Comparison of ENCODE assay signal across 12 cellular contexts in the genomic region with DNA sequence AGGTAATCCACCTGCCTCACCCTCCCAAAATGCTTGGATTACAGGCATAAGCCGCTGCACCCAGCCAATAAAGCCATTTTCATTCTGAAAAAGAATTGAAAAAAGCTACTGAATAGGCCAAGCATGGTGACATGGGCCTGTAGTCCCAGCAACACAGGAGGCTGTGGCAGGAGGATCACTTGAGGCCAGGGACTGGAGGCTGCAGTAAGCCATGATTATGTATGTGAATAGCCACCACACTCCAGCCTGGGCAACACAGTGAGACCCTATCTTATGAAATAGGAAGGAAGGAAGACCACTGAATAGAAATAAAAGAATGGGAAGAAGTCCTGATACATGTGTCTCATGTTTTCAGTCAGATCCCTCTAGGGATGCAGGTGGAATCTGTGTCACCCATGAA. TPM values are rescaled to one million over a fixed set of nuclear protein-coding genes. Genes with fewer than 3 reads are reported as not detected.
DNase-seq lines count a peak whose midpoint lies in the region; FAIRE-seq and TF ChIP-seq lines count a peak whose summit lies in the region.
"Had no signal": no experiment of that assay in that cellular context is flagged by ENCODE, and none has a peak within 500 bp of the region (broad histone marks: within the 10 kb centered on the region; RNA-seq: fewer than 3 reads in every experiment).

No MANE protein-coding gene starts in this region.

- no peaks in the 10 kb centered on the region for H3K4me1 Mint-ChIP-seq in Caco-2 (ENCODE audit: low read depth, unreplicated experiment)

- H3K27me3 ChIP-seq in OCI-LY3 (ENCODE audit: low read depth, low read length): peaks cover 18% of the 10 kb centered on the region
- H3K27me3 ChIP-seq in endothelial cell of umbilical vein (ENCODE audit: control insufficient read depth in 2 of 2, insufficient read depth in 2 of 2, low read length in 2 of 2): no peaks in the 10 kb centered on the region
- no peaks in the 10 kb centered on the region for H3K27me3 ChIP-seq in osteoblast (ENCODE audit: insufficient read depth, low read length)
- H3K27me3 ChIP-seq in Caco-2 (replicated peaks; ENCODE audit: control insufficient read depth, insufficient read depth, low read length): no peaks in the 10 kb centered on the region
- H3K27me3 ChIP-seq: testis had no signal

- H2AFZ ChIP-seq in OCI-LY3 (ENCODE audit: low read depth, low read length) (no peak overlapping the region), endothelial cell of umbilical vein (ENCODE audit: low read depth, low read length) (no peak overlapping the region), osteoblast (ENCODE audit: low read length) (no peak overlapping the region)

- H4K20me1 ChIP-seq in OCI-LY3 (ENCODE audit: insufficient read depth, low read length) (no peaks in the 10 kb centered on the region), endothelial cell of umbilical vein (replicated peaks; ENCODE audit: control insufficient read depth, extremely low read depth, insufficient read depth, low read length) (no peaks in the 10 kb centered on the region), osteoblast (ENCODE audit: insufficient read depth, low read length) (no peaks in the 10 kb centered on the region)

- H3K36me3 Mint-ChIP-seq in Caco-2 (ENCODE audit: insufficient read depth, unreplicated experiment): no peaks in the 10 kb centered on the region

- TF ChIP-seq CTCF in 22Rv1 (IDR thresholded peaks at IDR 0.05) (no peak), OCI-LY3 (IDR thresholded peaks at IDR 0.05; ENCODE audit: low read depth, low read length) (no peak), endothelial cell of umbilical vein (IDR thresholded peaks at IDR 0.05; ENCODE audit: extremely low read depth in 1 of 2, insufficient read depth in 1 of 2, low read depth in 1 of 2, low read length in 2 of 2) (no peak), osteoblast (IDR thresholded peaks at IDR 0.05; ENCODE audit: extremely low read depth, low read depth, low read length) (no peak), Caco-2 (IDR thresholded peaks at IDR 0.05; ENCODE audit: insufficient read depth in 1 of 2, low read depth in 1 of 2, low read length in 1 of 2, severe bottlenecking in 1 of 2, unreplicated experiment in 1 of 2) (no peak), lower leg skin (IDR thresholded peaks at IDR 0.05) (no peak)

- CTCF ChIA-PET in endothelial cell of umbilical vein (lab: Charles Lee): interaction anchor here (0.7 to 4.3 kb wide), 7 partner anchors 16 to 84 kb away, joined by 3 to 22 read pairs (median 4); partner anchors contain the start of genes SEMA4B and TTLL13
- CTCF ChIA-PET in Caco-2 (lab: Charles Lee): no interaction called here

- no peak for FAIRE-seq in endothelial cell of umbilical vein (lab: Jason Lieb, UNC)

- H3K9me3 ChIP-seq in OCI-LY3 (ENCODE audit: insufficient read depth, low read length) (no peaks in the 10 kb centered on the region), endothelial cell of umbilical vein (replicated peaks; ENCODE audit: control insufficient read depth, insufficient read depth, low read length) (no peaks in the 10 kb centered on the region), osteoblast (ENCODE audit: low read depth, low read length) (no peaks in the 10 kb centered on the region), Caco-2 (no peaks in the 10 kb centered on the region)
- H3K9me3 ChIP-seq: testis had no signal

- peak overlapping the region; percentile 66 for H3K27ac ChIP-seq in 22Rv1
- H3K27ac ChIP-seq in OCI-LY3 (ENCODE audit: low read length): no peak overlapping the region
- H3K27ac ChIP-seq in endothelial cell of umbilical vein (ENCODE audit: insufficient read depth, low read depth, low read length): peak overlapping the region; percentile 71
- H3K27ac ChIP-seq in osteoblast (ENCODE audit: low read depth, low read length): peak overlapping the region; percentile 87
- H3K27ac ChIP-seq: testis had no signal

- no peaks in the 10 kb centered on the region for H3K9me3 Mint-ChIP-seq in Caco-2 (ENCODE audit: unreplicated experiment)

- H3K27ac Mint-ChIP-seq in Caco-2 (ENCODE audit: unreplicated experiment): no peak overlapping the region

- H3K4me3 ChIP-seq in OCI-LY3 (ENCODE audit: low read length) (no peak overlapping the region), endothelial cell of umbilical vein (replicated peaks in 1 of 3; ENCODE audit: insufficient read depth in 1 of 3, low read depth in 1 of 3, low read length in 3 of 3) (no peak overlapping the region), osteoblast (ENCODE audit: insufficient read depth, low read length) (no peak overlapping the region), Caco-2 (ENCODE audit: low read depth, low read length) (no peak overlapping the region), lower leg skin (ENCODE audit: low read depth, poor library complexity, severe bottlenecking) (no peak overlapping the region)
- H3K4me3 ChIP-seq: testis had no signal

- DNase-seq in endothelial cell of umbilical vein (ENCODE audit: low read depth, low spot score) (no peak), osteoblast (ENCODE audit: insufficient read length, low spot score, missing footprints) (no peak), Caco-2 (no peak), amygdala (lab: John Stamatoyannopoulos, UW) (no peak), lower leg skin (ENCODE audit: low spot score in 2 of 2) (no peak), NCI-H446 (lab: John Stamatoyannopoulos, UW) (no peak)
- DNase-seq: activated CD4-positive, alpha-beta T cell treated with anti-CD3 and anti-CD28 coated beads, Interleukin-2, amount 50 U/mL, for 1 hour; activated gamma-delta T cell; NCI-H526 treated with DMSO at 0.1 percent for 48 hours had no signal

- WGBS in lower leg skin, 2 donors: 100% methylated on average over 1 of the region's 1 CpG

- no peaks in the 10 kb centered on the region for H3K36me3 ChIP-seq in OCI-LY3 (replicated peaks; ENCODE audit: low read depth, low read length)
- no peaks in the 10 kb centered on the region for H3K36me3 ChIP-seq in endothelial cell of umbilical vein (ENCODE audit: control insufficient read depth in 2 of 2, extremely low read depth in 1 of 2, insufficient read depth in 2 of 2, low read length in 2 of 2)
- H3K36me3 ChIP-seq in osteoblast (ENCODE audit: insufficient read depth, low read length): no peaks in the 10 kb centered on the region
- H3K36me3 ChIP-seq in Caco-2 (ENCODE audit: control insufficient read depth, insufficient read depth, low read length): no peaks in the 10 kb centered on the region

- H3K4me2 ChIP-seq in OCI-LY3 (ENCODE audit: low read length) (peak overlapping the region; percentile 42), endothelial cell of umbilical vein (ENCODE audit: insufficient read depth, low read length) (peak overlapping the region; percentile 46), osteoblast (ENCODE audit: insufficient read depth, low read length) (peak overlapping the region; percentile 39)

- intact Hi-C loops in endothelial cell of umbilical vein (cut with micrococcal nuclease) (no loop called here), Caco-2 (cut with micrococcal nuclease; ENCODE audit: unreplicated experiment) (no loop called here), lower leg skin (cut with DNase I; ENCODE audit: low total_unique reads) (no loop called here)

- H3K79me2 ChIP-seq in OCI-LY3 (ENCODE audit: low read length) (no peaks in the 10 kb centered on the region), endothelial cell of umbilical vein (ENCODE audit: control insufficient read depth, insufficient read depth, low read length) (no peaks in the 10 kb centered on the region), osteoblast (ENCODE audit: insufficient read depth, low read length) (no peaks in the 10 kb centered on the region)

- no peak overlapping the region for H3K9ac ChIP-seq in OCI-LY3 (ENCODE audit: low read length)
- H3K9ac ChIP-seq in endothelial cell of umbilical vein (replicated peaks; ENCODE audit: extremely low read depth, insufficient read depth, low read length): no peak overlapping the region

- no peak for TF ChIP-seq POLR2A in endothelial cell of umbilical vein (IDR thresholded peaks at IDR 0.05; ENCODE audit: low read depth, low read length)
- TF ChIP-seq POLR2A in lower leg skin (IDR thresholded peaks at IDR 0.05): no peak

- BruUV-seq in endothelial cell of umbilical vein (replicated peaks; lab: Mats Ljungman, UMichigan) (no TSS peak), Caco-2 (replicated peaks; lab: Mats Ljungman, UMichigan) (no TSS peak)

- peaks cover 35% of the 10 kb centered on the region for H3K4me1 ChIP-seq in OCI-LY3 (ENCODE audit: low read length)
- H3K4me1 ChIP-seq in endothelial cell of umbilical vein (ENCODE audit: control insufficient read depth, extremely low read depth, insufficient read depth, low read length): peaks cover 20% of the 10 kb centered on the region
- peaks cover 16% of the 10 kb centered on the region for H3K4me1 ChIP-seq in osteoblast (ENCODE audit: insufficient read depth, low read length)
- H3K4me1 ChIP-seq in Caco-2: peaks cover 21% of the 10 kb centered on the region; the same call in 1 of the 2 replicates

- dilution Hi-C loops in endothelial cell of umbilical vein (cut with MboI; ENCODE audit: extremely low pct_ligation_motif_present, low sequenced_read_pairs): no loop called here

- POLR2A ChIA-PET in endothelial cell of umbilical vein (lab: Charles Lee) (no interaction called here), Caco-2 (lab: Charles Lee) (no interaction called here)

- H3K4me3 Mint-ChIP-seq in Caco-2 (ENCODE audit: unreplicated experiment): no peak overlapping the region

- H3K27me3 Mint-ChIP-seq in Caco-2 (ENCODE audit: insufficient read depth, unreplicated experiment): no peaks in the 10 kb centered on the region

- H3K9me1 ChIP-seq in endothelial cell of umbilical vein (replicated peaks; ENCODE audit: control insufficient read depth, extremely low read depth, insufficient read depth, low read length): no peaks in the 10 kb centered on the region

TF ChIP-seq in endothelial cell of umbilical vein, 7 proteins besides CTCF, POLR2A, EP300 and RAD21 (continues in another document):
- TF ChIP-seq FOS (IDR thresholded peaks at IDR 0.05; ENCODE audit: borderline replicate concordance, insufficient read depth, low read length) (no peak), MAX (IDR thresholded peaks at IDR 0.05; ENCODE audit: insufficient read depth, insufficient read length) (no peak)

RNA-seq across cellular contexts. Expression of gene SEMA4B, which starts 36.0 kb away (rescaled TPM):
- total RNA-seq in endothelial cell of umbilical vein (7.1 and 7.8 TPM in 2 replicates), osteoblast (8.7 and 15.9 TPM in 2 replicates), Caco-2 (2022) (13.9 and 14.6 TPM in 2 replicates), lower leg skin (100 to 1,000 TPM in 3 of 4 donors, 10 to 100 TPM in 1; 89.2 to 151 (median 106) TPM)
- 6.1 and 7.5 TPM in 2 replicates for polyA plus RNA-seq in endothelial cell of umbilical vein
- 4.0 and 4.6 TPM in 2 replicates for polyA plus RNA-seq in endothelial cell of umbilical vein (2011; cell fraction: cytosol; rRNA removed)
- 5.5 and 6.2 TPM in 2 replicates for polyA plus RNA-seq in endothelial cell of umbilical vein (2011; cell fraction: nucleus; rRNA removed)
- polyA plus RNA-seq in endothelial cell of umbilical vein (2012): 12.0 and 13.0 TPM in 2 replicates
- 6.9 and 13.6 TPM in 2 replicates for polyA minus RNA-seq in endothelial cell of umbilical vein
- 23.8 TPM for polyA minus RNA-seq in endothelial cell of umbilical vein (2011; cell fraction: cytosol; rRNA and poly(A)+ RNA removed)
- polyA minus RNA-seq in endothelial cell of umbilical vein (2011; cell fraction: nucleus; rRNA and poly(A)+ RNA removed): 6.3 and 9.6 TPM in 2 replicates
